ENCODE assay signal across 13 cellular contexts in genomic region chr11:77999446-77999845, GRCh38. TPM values are rescaled to one million over a fixed set of nuclear protein-coding genes. Genes with fewer than 3 reads are reported as not detected.
"Had no signal": no experiment of that assay in that cellular context is flagged by ENCODE, and none has a peak within 500 bp of the region (broad histone marks: within the 10 kb centered on the region; RNA-seq: fewer than 3 reads in every experiment).

No MANE protein-coding gene starts in this region.

- H3K27me3 ChIP-seq: dorsolateral prefrontal cortex had no signal

- H3K9me3 Mint-ChIP-seq: natural killer cell, type B pancreatic cell had no signal

- H3K4me3 Mint-ChIP-seq: activated CD8-positive, alpha-beta T cell treated with anti-CD3 and anti-CD28 coated beads, Interleukin-2, amount 10 ng/mL, durations not matched to agents 7 days and 5 days; natural killer cell; type B pancreatic cell had no signal

- H3K36me3 Mint-ChIP-seq: natural killer cell, type B pancreatic cell had no signal

- H3K27ac ChIP-seq: prostate gland, suprapubic skin had no signal

- DNase-seq: activated CD8-positive, alpha-beta memory T cell treated with anti-CD3 and anti-CD28 coated beads, Interleukin-2, amount 50 U/mL, for 48 hours; aorta; glutamatergic neuron; natural killer cell; occipital lobe had no signal

- H3K36me3 ChIP-seq: prostate gland, suprapubic skin had no signal

- H3K27ac Mint-ChIP-seq: activated CD8-positive, alpha-beta T cell treated with anti-CD3 and anti-CD28 coated beads, Interleukin-2, amount 10 ng/mL, durations not matched to agents 7 days and 5 days; natural killer cell; type B pancreatic cell had no signal

- H3K4me1 ChIP-seq: prostate gland had no signal

- H3K4me3 ChIP-seq: dorsolateral prefrontal cortex, prostate gland, smooth muscle cell, suprapubic skin had no signal

- H3K9me3 ChIP-seq: prostate gland, suprapubic skin had no signal

- H3K4me2 ChIP-seq: smooth muscle cell had no signal

RNA-seq across cellular contexts. Expression of gene KCTD14, which starts 23.6 kb away (rescaled TPM):
- total RNA-seq: lung microvascular endothelial cell, mononuclear cell had no signal
